Comparison of ENCODE assay signal across 15 cellular contexts in genomic region chr11:93733474-93733873, GRCh38. TPM values are rescaled to one million over a fixed set of nuclear protein-coding genes. Genes with fewer than 3 reads are reported as not detected.
DNase-seq lines count a peak whose midpoint lies in the region; ATAC-seq, FAIRE-seq and TF ChIP-seq lines count a peak whose summit lies in the region.
"Had no signal": no experiment of that assay in that cellular context is flagged by ENCODE, and none has a peak within 500 bp of the region (broad histone marks: within the 10 kb centered on the region; RNA-seq: fewer than 3 reads in every experiment).

No MANE protein-coding gene starts in this region.

- no peak overlapping the region for H2AFZ ChIP-seq in H1 (ENCODE audit: low read length)

- H2BK12ac ChIP-seq in H1 (ENCODE audit: low read depth, low read length): no peak overlapping the region

- DNase-seq in A549 (ENCODE audit: low read depth in 1 of 2, low spot score in 1 of 2) (no peak), SJSA1 (ENCODE audit: low read depth in 1 of 2, low spot score in 2 of 2) (no peak), H1 (ENCODE audit: low read depth in 1 of 2, low spot score in 2 of 2) (no peak), NCI-H2081 (lab: John Stamatoyannopoulos, UW) (no peak), esophagus muscularis mucosa (ENCODE audit: extremely low spot score) (no peak), kidney tubule cell (ENCODE audit: low spot score) (no peak)
- DNase-seq in CD4-positive, alpha-beta T cell: no peak
- DNase-seq: aorta, gastrocnemius medialis, OCI-M1, small intestine, T1000 had no signal

- no peak overlapping the region for H3K18ac ChIP-seq in H1 (ENCODE audit: extremely low read depth, low read length)

- TF ChIP-seq EP300 in A549 (IDR thresholded peaks at IDR 0.05) (no peak), H1 (IDR thresholded peaks at IDR 0.05; ENCODE audit: borderline replicate concordance in 1 of 2, low read depth in 2 of 2, low read length in 2 of 2) (no peak), esophagus muscularis mucosa (IDR thresholded peaks at IDR 0.05) (no peak)

- WGBS in A549 (ENCODE audit: missing lambda C conversion rate): 48% methylated on average over 6 of the region's 6 CpGs
- WGBS in H1 (ENCODE audit: extremely low coverage in 1 of 2, insufficient coverage in 1 of 2, insufficient read length in 1 of 2, insufficient replicate concordance in 2 of 2, low coverage in 1 of 2, low lambda C conversion rate in 2 of 2, missing lambda C conversion rate in 1 of 2), 2 experiments: 89% methylated on average over 6 of the region's 6 CpGs; no CpG with 5 or more reads in 1 of the 2 experiments
- WGBS in esophagus muscularis mucosa: 71% methylated on average over 6 of the region's 6 CpGs

- H3K4me3 ChIP-seq in A549 (no peak overlapping the region), SJSA1 (no peak overlapping the region), H1 (ENCODE audit: extremely low read depth in 1 of 4, insufficient read depth in 2 of 4, low read depth in 3 of 4, low read length in 4 of 4) (no peak overlapping the region), esophagus muscularis mucosa (no peak overlapping the region)
- H3K4me3 ChIP-seq: gastrocnemius medialis, thoracic aorta had no signal

- no peak overlapping the region for H3K23ac ChIP-seq in H1 (ENCODE audit: insufficient read length)

- H3K4me1 ChIP-seq in A549: peaks cover 67% of the 10 kb centered on the region
- peaks cover 10% of the 10 kb centered on the region; the same call in 1 of the 2 replicates for H3K4me1 ChIP-seq in SJSA1 (replicated peaks)
- H3K4me1 ChIP-seq in H1 (replicated peaks in 1 of 4; ENCODE audit: control insufficient read depth in 3 of 4, insufficient read depth in 4 of 4, low read length in 3 of 4): peaks cover 0 to 2% (median under 1%) of the 10 kb centered on the region in 4 experiments; a peak in 2 of 7 replicates
- H3K4me1 ChIP-seq in esophagus muscularis mucosa: peaks cover 12 to 35% (median 24%) of the 10 kb centered on the region in 4 donors

- H3K27me3 Mint-ChIP-seq in CD4-positive, alpha-beta T cell: no peaks in the 10 kb centered on the region

- no peak overlapping the region for H3K27ac ChIP-seq in A549
- no peak overlapping the region for H3K27ac ChIP-seq in CD4-positive, alpha-beta T cell (ENCODE audit: low read depth, low read length)
- peak overlapping the region; percentile 48 for H3K27ac ChIP-seq in SJSA1
- no peak overlapping the region for H3K27ac ChIP-seq in H1 (ENCODE audit: low read depth, low read length)
- H3K27ac ChIP-seq in esophagus muscularis mucosa (replicated peaks in 1 of 4): no peak overlapping the region
- H3K27ac ChIP-seq: thoracic aorta had no signal

- H3K9me3 ChIP-seq in A549 (no peaks in the 10 kb centered on the region), SJSA1 (replicated peaks) (no peaks in the 10 kb centered on the region), H1 (ENCODE audit: insufficient read depth in 2 of 2, low read depth in 1 of 2, low read length in 1 of 2) (no peaks in the 10 kb centered on the region), esophagus muscularis mucosa (no peaks in the 10 kb centered on the region)
- no peaks in the 10 kb centered on the region for H3K9me3 ChIP-seq in CD4-positive, alpha-beta T cell (ENCODE audit: control insufficient read depth, low read length)
- H3K9me3 ChIP-seq: gastrocnemius medialis, thoracic aorta had no signal

- H3K4me2 ChIP-seq in A549 (peak overlapping the region; percentile 90), H1 (ENCODE audit: insufficient read depth in 1 of 2, low read depth in 2 of 2, low read length in 2 of 2) (no peak overlapping the region)

- no peaks in the 10 kb centered on the region for H3K23me2 ChIP-seq in H1 (ENCODE audit: low read depth, low read length)

- no peak overlapping the region for H3K56ac ChIP-seq in H1 (replicated peaks; ENCODE audit: insufficient read length, low read depth, low read length)

- H3K27me3 ChIP-seq in CD4-positive, alpha-beta T cell (ENCODE audit: control insufficient read depth, insufficient read depth, low read length): no peaks in the 10 kb centered on the region
- H3K27me3 ChIP-seq in SJSA1 (replicated peaks) (no peaks in the 10 kb centered on the region), H1 (replicated peaks in 1 of 4; ENCODE audit: control insufficient read depth in 3 of 4, extremely low read depth in 1 of 4, insufficient read depth in 3 of 4, low read length in 3 of 4) (no peaks in the 10 kb centered on the region), esophagus muscularis mucosa (no peaks in the 10 kb centered on the region)
- H3K27me3 ChIP-seq: gastrocnemius medialis had no signal

- peak overlapping the region; percentile 98 for H3K27ac Mint-ChIP-seq in CD4-positive, alpha-beta T cell

- intact Hi-C loops in CD4-positive, alpha-beta T cell (cut with DNase I, micrococcal nuclease): no loop called here
- intact Hi-C loops in esophagus muscularis mucosa (cut with DNase I): no loop called here

- H3K4me3 Mint-ChIP-seq in CD4-positive, alpha-beta T cell: no peak overlapping the region
- H3K4me3 Mint-ChIP-seq: nephron had no signal

- no peak overlapping the region for H2BK20ac ChIP-seq in H1 (ENCODE audit: low read length)

- no peak overlapping the region for H2AK5ac ChIP-seq in H1 (ENCODE audit: low read depth, low read length)

- H3K9me3 Mint-ChIP-seq in CD4-positive, alpha-beta T cell: no peaks in the 10 kb centered on the region
- H3K9me3 Mint-ChIP-seq: nephron had no signal

- no peak overlapping the region for H4K5ac ChIP-seq in H1 (ENCODE audit: insufficient read length, low read depth, low read length)

- no peak overlapping the region for H2BK120ac ChIP-seq in H1 (replicated peaks; ENCODE audit: low read depth, low read length)

- H4K20me1 ChIP-seq in H1 (replicated peaks in 1 of 2; ENCODE audit: control insufficient read depth in 1 of 2, insufficient read depth in 2 of 2, low read length in 2 of 2): peaks cover 15 to 17% of the 10 kb centered on the region in 2 experiments

- no peak overlapping the region for H4K8ac ChIP-seq in H1 (ENCODE audit: extremely low read depth, insufficient read depth, low read length)

- peaks cover 100% of the 10 kb centered on the region for H3K36me3 ChIP-seq in SJSA1
- peaks cover 46 to 100% (median 89%) of the 10 kb centered on the region in 4 experiments for H3K36me3 ChIP-seq in H1 (ENCODE audit: control insufficient read depth in 2 of 4, insufficient read depth in 4 of 4, low read length in 3 of 4)
- peaks cover 69 to 100% (median 87%) of the 10 kb centered on the region in 4 donors for H3K36me3 ChIP-seq in esophagus muscularis mucosa

- no peak overlapping the region for H3K9ac ChIP-seq in H1 (replicated peaks in 1 of 4; ENCODE audit: extremely low read depth in 1 of 4, low read depth in 3 of 4, low read length in 3 of 4)

- no peak for FAIRE-seq in A549 (lab: Jason Lieb, UNC)
- no peak for FAIRE-seq in H1 (lab: Jason Lieb, UNC)
- FAIRE-seq: small intestine had no signal

- no peaks in the 10 kb centered on the region for H3K79me1 ChIP-seq in H1 (ENCODE audit: low read depth, low read length)

- CTCF ChIA-PET in A549 (lab: Yijun Ruan, JAX): no interaction called here
- CTCF ChIA-PET in CD4-positive, alpha-beta T cell (lab: Charles Lee): no interaction called here
- CTCF ChIA-PET in H1 (lab: Charles Lee; ENCODE audit: partially characterized antibody): no interaction called here

- H2BK5ac ChIP-seq in H1 (ENCODE audit: low read depth, low read length): no peak overlapping the region

- no peak overlapping the region for H2BK15ac ChIP-seq in H1 (ENCODE audit: low read length)

- peaks cover under 1 to 39% of the 10 kb centered on the region in 2 experiments; a peak in 3 of 4 replicates for H3K79me2 ChIP-seq in H1 (ENCODE audit: control insufficient read depth in 1 of 2, insufficient read depth in 2 of 2, low read length in 2 of 2)

- no peak overlapping the region for H4K91ac ChIP-seq in H1 (replicated peaks; ENCODE audit: insufficient read length, low read length)

- no peak for TF ChIP-seq RAD21 in A549 (conservative IDR thresholded peaks at IDR 0.05 in 1 of 2, IDR thresholded peaks at IDR 0.05 in 1 of 2)
- TF ChIP-seq RAD21 in H1 (IDR thresholded peaks at IDR 0.05 in 1 of 2, conservative IDR thresholded peaks at IDR 0.05 in 1 of 2; ENCODE audit: low read depth in 2 of 2, low read length in 2 of 2): no peak

- H3K14ac ChIP-seq in H1 (ENCODE audit: insufficient read length): no peak overlapping the region

- TF ChIP-seq POLR2A in A549 (IDR thresholded peaks at IDR 0.05; ENCODE audit: low read length) (no peak), H1 (IDR thresholded peaks at IDR 0.05; ENCODE audit: control extremely low read depth in 1 of 2, low read depth in 2 of 2, low read length in 2 of 2) (0 out of 3 replicates have a peak, but pooled peaks of 1 of the 2 experiments have one; percentile 30), esophagus muscularis mucosa (IDR thresholded peaks at IDR 0.05; ENCODE audit: low read depth) (no peak)

- H3K4me1 Mint-ChIP-seq in CD4-positive, alpha-beta T cell (ENCODE audit: low read depth): peaks cover 69% of the 10 kb centered on the region

- TF ChIP-seq CTCF in A549 (IDR thresholded peaks at IDR 0.05) (no peak), H1 (IDR thresholded peaks at IDR 0.05; ENCODE audit: control extremely low read depth in 1 of 3, insufficient read depth in 1 of 3, low read depth in 1 of 3, low read length in 3 of 3) (no peak), esophagus muscularis mucosa (IDR thresholded peaks at IDR 0.05) (no peak)
- TF ChIP-seq CTCF in CD4-positive, alpha-beta T cell (IDR thresholded peaks at IDR 0.05): no peak

- ATAC-seq in A549 (no peak), HG03442 (IDR thresholded peaks at IDR 0.05; ENCODE audit: unreplicated experiment) (no peak)
- ATAC-seq in CD4-positive, alpha-beta T cell (ENCODE audit: poor library complexity): no peak
- ATAC-seq: gastrocnemius medialis had no signal

- POLR2A ChIA-PET in A549 (lab: Yijun Ruan, JAX) (interaction anchor here (2.8 kb wide), 1 partner anchor 7 kb away, joined by 16 read pairs; the partner anchor contains the start of genes C11orf54 and TAF1D), H1 (lab: Charles Lee; ENCODE audit: partially characterized antibody) (interaction anchor here (1.6 to 21.2 kb wide), 3 partner anchors 3 to 12 kb away, joined by 4 to 495 read pairs (median 495); partner anchors contain the start of genes C11orf54 and TAF1D)
- POLR2A ChIA-PET in CD4-positive, alpha-beta T cell (lab: Charles Lee): interaction anchor here (3.8 kb wide), 1 partner anchor 7 kb away, joined by 22 read pairs; the partner anchor contains the start of genes C11orf54 and TAF1D

- peaks cover 98% of the 10 kb centered on the region for H3K36me3 Mint-ChIP-seq in CD4-positive, alpha-beta T cell (ENCODE audit: low read depth)

- H3K4ac ChIP-seq in H1 (replicated peaks; ENCODE audit: insufficient read length, low read depth, low read length): no peak overlapping the region

RNA-seq across cellular contexts. Expression of gene TAF1D, which starts 7.8 kb away (rescaled TPM):
- polyA plus RNA-seq in A549 (2011; rRNA removed) (132 and 218 TPM in 2 replicates), A549 (2017; fragmentation: RNase III; extraction: RNeasy Plus Mini Kit Qiagen cat#74134 plus additional on column Dnase treatment) (116 to 142 TPM (median 123 TPM) in 3 replicates), H1 (2011; rRNA removed) (45.8 and 64.7 TPM in 2 replicates)
- 35.5 and 46.4 TPM in 2 replicates for polyA plus RNA-seq in A549 (2012; cell fraction: cytosol; rRNA removed)
- 43.5 and 100 TPM in 2 replicates for polyA plus RNA-seq in A549 (2012; cell fraction: nucleus; rRNA removed)
- 41.9 and 55.4 TPM in 2 replicates for polyA minus RNA-seq in A549 (2011; rRNA and poly(A)+ RNA removed)
- total RNA-seq in CD4-positive, alpha-beta T cell: 100 to 1,000 TPM; 161 to 173 TPM
- total RNA-seq in SJSA1 (2014; rRNA removed; shearing (Covaris generic)): 72.6 and 90.6 TPM in 2 replicates
- 202 and 212 TPM in 2 replicates for total RNA-seq in H1 (2021; fragmentation: NEBNext Ultra II Directional; extraction: Animal tissue kit (Norgen Biotek cat#: 25700))
- 114 TPM for polyA plus RNA-seq in H1 (2011; cell fraction: cytosol; rRNA removed)
- polyA plus RNA-seq in H1 (2011; cell fraction: nucleus; rRNA removed): 63.1 TPM
- 63.0 to 156 TPM (median 74.1 TPM) in 4 replicates for polyA plus RNA-seq in H1 (2012, experiment 1 of 2)
- 28.4 TPM for polyA plus RNA-seq in H1 (2012, experiment 2 of 2)
- polyA plus RNA-seq in H1 (2013, experiment 1 of 2): 252 TPM
- 227 TPM for polyA plus RNA-seq in H1 (2013, experiment 2 of 2)
- 71.9 and 81.3 TPM in 2 replicates for polyA minus RNA-seq in H1 (2011; rRNA and poly(A)+ RNA removed)
- 61.6 TPM for polyA minus RNA-seq in H1 (2011; cell fraction: cytosol; rRNA and poly(A)+ RNA removed)
- 339 TPM for polyA minus RNA-seq in H1 (2011; cell fraction: nucleus; rRNA and poly(A)+ RNA removed)
- total RNA-seq in esophagus muscularis mucosa: 10 to 100 TPM; 34.7 to 61.8 (median 46.3) TPM

RNA-seq across cellular contexts. Expression of gene C11orf54, which starts 8.0 kb away (rescaled TPM):
- polyA plus RNA-seq in A549 (2011; rRNA removed): 26.8 and 27.6 TPM in 2 replicates
- polyA plus RNA-seq in A549 (2012; cell fraction: cytosol; rRNA removed): 3.2 and 4.0 TPM in 2 replicates
- 1.5 and 2.0 TPM in 2 replicates for polyA plus RNA-seq in A549 (2012; cell fraction: nucleus; rRNA removed)
- 12.3 to 12.7 TPM (median 12.4 TPM) in 3 replicates for polyA plus RNA-seq in A549 (2017; fragmentation: RNase III; extraction: RNeasy Plus Mini Kit Qiagen cat#74134 plus additional on column Dnase treatment)
- polyA minus RNA-seq in A549 (2011; rRNA and poly(A)+ RNA removed): 4.4 and 4.8 TPM in 2 replicates
- 1 to 10 TPM; 6.8 to 8.0 TPM for total RNA-seq in CD4-positive, alpha-beta T cell
- 12.8 and 19.8 TPM in 2 replicates for total RNA-seq in SJSA1 (2014; rRNA removed; shearing (Covaris generic))
- 21.5 and 24.5 TPM in 2 replicates for total RNA-seq in H1 (2021; fragmentation: NEBNext Ultra II Directional; extraction: Animal tissue kit (Norgen Biotek cat#: 25700))
- 3.9 and 14.7 TPM in 2 replicates for polyA plus RNA-seq in H1 (2011; rRNA removed)
- 12.6 TPM for polyA plus RNA-seq in H1 (2011; cell fraction: cytosol; rRNA removed)
- 2.6 TPM for polyA plus RNA-seq in H1 (2011; cell fraction: nucleus; rRNA removed)
- polyA plus RNA-seq in H1 (2012, experiment 1 of 2): 9.6 to 25.4 TPM (median 13.4 TPM) in 4 replicates
- 2.5 TPM for polyA plus RNA-seq in H1 (2012, experiment 2 of 2)
- 12.0 TPM for polyA plus RNA-seq in H1 (2013, experiment 1 of 2)
- polyA plus RNA-seq in H1 (2013, experiment 2 of 2): 11.7 TPM
- 7.6 and 14.9 TPM in 2 replicates for polyA minus RNA-seq in H1 (2011; rRNA and poly(A)+ RNA removed)
- 7.9 TPM for polyA minus RNA-seq in H1 (2011; cell fraction: cytosol; rRNA and poly(A)+ RNA removed)
- 12.8 TPM for polyA minus RNA-seq in H1 (2011; cell fraction: nucleus; rRNA and poly(A)+ RNA removed)
- total RNA-seq in esophagus muscularis mucosa: 10 to 100 TPM; 27.7 to 46.7 (median 37.9) TPM

RNA-seq across cellular contexts. Expression of gene MED17, which starts 50.6 kb away (rescaled TPM):
- polyA plus RNA-seq in A549 (2011; rRNA removed) (19.2 and 20.3 TPM in 2 replicates), A549 (2017; fragmentation: RNase III; extraction: RNeasy Plus Mini Kit Qiagen cat#74134 plus additional on column Dnase treatment) (16.2 to 16.7 TPM (median 16.6 TPM) in 3 replicates), H1 (2011; rRNA removed) (8.0 and 8.8 TPM in 2 replicates)
- polyA plus RNA-seq in A549 (2012; cell fraction: cytosol; rRNA removed): 9.1 and 9.5 TPM in 2 replicates
- 22.6 and 23.7 TPM in 2 replicates for polyA plus RNA-seq in A549 (2012; cell fraction: nucleus; rRNA removed)
- polyA minus RNA-seq in A549 (2011; rRNA and poly(A)+ RNA removed): 8.6 and 9.9 TPM in 2 replicates
- total RNA-seq in CD4-positive, alpha-beta T cell: 10 to 100 TPM; 63.1 to 63.6 TPM
- total RNA-seq in SJSA1 (2014; rRNA removed; shearing (Covaris generic)): 14.3 and 18.2 TPM in 2 replicates
- 30.4 and 33.7 TPM in 2 replicates for total RNA-seq in H1 (2021; fragmentation: NEBNext Ultra II Directional; extraction: Animal tissue kit (Norgen Biotek cat#: 25700))
- polyA plus RNA-seq in H1 (2011; cell fraction: cytosol; rRNA removed): 9.8 TPM
- 15.3 TPM for polyA plus RNA-seq in H1 (2011; cell fraction: nucleus; rRNA removed)
- 11.4 to 20.0 TPM (median 15.0 TPM) in 4 replicates for polyA plus RNA-seq in H1 (2012, experiment 1 of 2)
- 2.8 TPM for polyA plus RNA-seq in H1 (2012, experiment 2 of 2)
- 16.0 TPM for polyA plus RNA-seq in H1 (2013, experiment 1 of 2)
- 15.3 TPM for polyA plus RNA-seq in H1 (2013, experiment 2 of 2)
- 19.8 and 20.5 TPM in 2 replicates for polyA minus RNA-seq in H1 (2011; rRNA and poly(A)+ RNA removed)
- 10.5 TPM for polyA minus RNA-seq in H1 (2011; cell fraction: cytosol; rRNA and poly(A)+ RNA removed)
- 50.3 TPM for polyA minus RNA-seq in H1 (2011; cell fraction: nucleus; rRNA and poly(A)+ RNA removed)
- 10 to 100 TPM; 18.9 to 27.8 (median 22.3) TPM for total RNA-seq in esophagus muscularis mucosa
